2 cellular contexts compared by ENCODE assay signal in genomic region chr4:70839537-70840093, GRCh38.
TF ChIP-seq lines count a peak whose summit lies in the region.

Gene GRSF1 (minus strand): TSS chr4:70839890. CDS start chr4:70839827, 63 bp downstream.

TF ChIP-seq in HEK293, 187 proteins besides CTCF, POLR2A, EP300 and RAD21 (continued from another document):
- TF ChIP-seq ZNF335 (tag by site-specific recombination; conservative IDR thresholded peaks at IDR 0.05) (peak; percentile 7; the same call in 1 of the 2 replicates), ZNF433 (tag by site-specific recombination; IDR thresholded peaks at IDR 0.05; ENCODE audit: low read depth) (no peak), MEIS1 (CRISPR knock-in tag; IDR thresholded peaks at IDR 0.05; ENCODE audit: borderline replicate concordance) (no peak), GLIS2 (tag by site-specific recombination; IDR thresholded peaks at IDR 0.05) (peak; percentile 76), KLF10 (tag by site-specific recombination; IDR thresholded peaks at IDR 0.05) (no peak), ZBTB11 (tag by site-specific recombination; conservative IDR thresholded peaks at IDR 0.05; ENCODE audit: low read depth) (peak; percentile 50; the same call in 1 of the 2 replicates), ZNF76 (tag by site-specific recombination; IDR thresholded peaks at IDR 0.05; ENCODE audit: borderline replicate concordance, low read depth) (peak; percentile 19; the same call in 1 of the 2 replicates), YY1 (tag by site-specific recombination; IDR thresholded peaks at IDR 0.05) (peak; percentile 47; the same call in 1 of the 2 replicates), ZNF202 (tag by site-specific recombination; IDR thresholded peaks at IDR 0.05; ENCODE audit: borderline replicate concordance) (no peak), ZNF544 (tag by site-specific recombination; IDR thresholded peaks at IDR 0.05) (no peak), ZNF747 (tag by site-specific recombination; IDR thresholded peaks at IDR 0.05) (no peak), GLI4 (tag by site-specific recombination; IDR thresholded peaks at IDR 0.05) (no peak), ZNF394 (tag by site-specific recombination; IDR thresholded peaks at IDR 0.05; ENCODE audit: borderline replicate concordance) (peak; percentile 21; the same call in 1 of the 2 replicates), KLF8 (tag by site-specific recombination; IDR thresholded peaks at IDR 0.05) (peak; percentile 88), ZIC2 (tag by site-specific recombination; IDR thresholded peaks at IDR 0.05) (peak; percentile 38; the same call in 1 of the 2 replicates), HIC1 (tag by site-specific recombination; IDR thresholded peaks at IDR 0.05) (peak; percentile 96), ZNF561 (tag by site-specific recombination; IDR thresholded peaks at IDR 0.05; ENCODE audit: borderline replicate concordance) (peak; percentile 38; the same call in 1 of the 2 replicates), ZBTB44 (tag by site-specific recombination; IDR thresholded peaks at IDR 0.05) (no peak), ZNF510 (tag by site-specific recombination; IDR thresholded peaks at IDR 0.05; ENCODE audit: insufficient replicate concordance) (no peak), ZSCAN16 (tag by site-specific recombination; IDR thresholded peaks at IDR 0.05) (no peak), ZNF660 (tag by site-specific recombination; IDR thresholded peaks at IDR 0.05) (peak; percentile 33; the same call in 1 of the 2 replicates)
TF ChIP-seq in HEK293: peak in this region for 18.

TF ChIP-seq in SK-N-SH, 30 proteins besides CTCF, POLR2A, EP300 and RAD21 (continued from another document):
- TF ChIP-seq USF2 (IDR thresholded peaks at IDR 0.05; ENCODE audit: borderline replicate concordance, low read depth, low read length) (no peak), FOXM1 (IDR thresholded peaks at IDR 0.05; ENCODE audit: low read depth) (no peak), FOSL2 (IDR thresholded peaks at IDR 0.05; ENCODE audit: borderline replicate concordance, low read depth) (no peak), SMC3 (IDR thresholded peaks at IDR 0.05; ENCODE audit: low read depth, low read length) (no peak), POLR2AphosphoS5 (IDR thresholded peaks at IDR 0.05; ENCODE audit: low read depth, low read length) (peak; percentile 93), MXI1 (IDR thresholded peaks at IDR 0.05; ENCODE audit: low read depth, low read length) (peak; percentile 47; the same call in 1 of the 2 replicates), IRF3 (IDR thresholded peaks at IDR 0.05; ENCODE audit: low read depth, low read length) (no peak), CHD2 (IDR thresholded peaks at IDR 0.05; ENCODE audit: low read length, partially characterized antibody) (peak; percentile 66), USF1 (IDR thresholded peaks at IDR 0.05; ENCODE audit: borderline replicate concordance, low read depth) (no peak), FOXJ3 (CRISPR knock-in tag; IDR thresholded peaks at IDR 0.05) (no peak), NRF1 (IDR thresholded peaks at IDR 0.05; ENCODE audit: low read depth, low read length) (peak; percentile 79), PBX3 (IDR thresholded peaks at IDR 0.05) (no peak), RCOR1 (IDR thresholded peaks at IDR 0.05; ENCODE audit: low read length) (no peak), TEAD4 (IDR thresholded peaks at IDR 0.05; ENCODE audit: borderline replicate concordance, insufficient read depth) (no peak), MEF2A (IDR thresholded peaks at IDR 0.05; ENCODE audit: borderline replicate concordance, low read depth) (no peak), EZH2phosphoT487 (IDR thresholded peaks at IDR 0.05; ENCODE audit: borderline replicate concordance, low read depth) (no peak)
